ENCODE assay signal across 8 cellular contexts in genomic region chrX:2828404-2829065, GRCh38. TPM values are rescaled to one million over a fixed set of nuclear protein-coding genes. Genes with fewer than 3 reads are reported as not detected.
DNase-seq lines count a peak whose midpoint lies in the region; ATAC-seq, FAIRE-seq and TF ChIP-seq lines count a peak whose summit lies in the region.

GYG2 (plus strand) TSS chrX:2828930; CDS start chrX:2830189, 1,259 bp downstream.

- H3K9me3 ChIP-seq in SJCRH30 (replicated peaks), result no peaks in the 10 kb centered on the region

- peaks cover 14 to 31% (median 23%) of the 10 kb centered on the region in 3 donors for H3K27me3 Mint-ChIP-seq in CD14-positive monocyte (ENCODE audit: low read depth in 3 of 3)
- peaks cover 0 to 31% of the 10 kb centered on the region in 2 donors for H3K27me3 Mint-ChIP-seq in effector memory CD8-positive, alpha-beta T cell

- H3K36me3 ChIP-seq in SJCRH30, result no peaks in the 10 kb centered on the region

- TF ChIP-seq CTCF in CD14-positive monocyte (IDR thresholded peaks at IDR 0.05), result no peak
- no peak for TF ChIP-seq CTCF in fibroblast of the aortic adventitia (IDR thresholded peaks at IDR 0.05; ENCODE audit: insufficient read depth, low read length)
- TF ChIP-seq CTCF in omental fat pad (IDR thresholded peaks at IDR 0.05), result no peak

- intact Hi-C loops in CD14-positive monocyte (cut with micrococcal nuclease), result no loop called here

- no peak within 1 kb of the TSS for H3K27ac ChIP-seq in SJCRH30

- peak; percentile 3 for ATAC-seq in omental fat pad (ENCODE audit: low FRiP score)
- ATAC-seq in effector memory CD8-positive, alpha-beta T cell (replicated peaks), result no peak

- no peaks in the 10 kb centered on the region for H3K27me3 ChIP-seq in SJCRH30

- no peak within 1 kb of the TSS for H3K27ac Mint-ChIP-seq in CD14-positive monocyte
- H3K27ac Mint-ChIP-seq in effector memory CD8-positive, alpha-beta T cell, result no peak within 1 kb of the TSS

- no peak for FAIRE-seq in urothelium cell line (lab: Jason Lieb, UNC)

- DNase-seq in CD14-positive monocyte (ENCODE audit: low spot score) (no peak), SJCRH30 (peak; percentile 54 to 58), fibroblast of the aortic adventitia (ENCODE audit: low read depth) (peak; percentile 22), omental fat pad (ENCODE audit: low spot score) (no peak), UCSD-AML1 (lab: John Stamatoyannopoulos, UW; ENCODE audit: unreplicated experiment) (no peak), midbrain (lab: John Stamatoyannopoulos, UW) (no peak), urothelium cell line (ENCODE audit: low spot score) (no peak)
- no peak for DNase-seq in effector memory CD8-positive, alpha-beta T cell

- no peaks in the 10 kb centered on the region for H3K4me1 ChIP-seq in SJCRH30

- H3K9me3 Mint-ChIP-seq in CD14-positive monocyte, result no peaks in the 10 kb centered on the region
- H3K9me3 Mint-ChIP-seq in effector memory CD8-positive, alpha-beta T cell, result no peaks in the 10 kb centered on the region

- H3K4me1 Mint-ChIP-seq in CD14-positive monocyte, result no peaks in the 10 kb centered on the region
- no peaks in the 10 kb centered on the region for H3K4me1 Mint-ChIP-seq in effector memory CD8-positive, alpha-beta T cell (ENCODE audit: low read depth in 2 of 2)

- H3K36me3 Mint-ChIP-seq in CD14-positive monocyte, result no peaks in the 10 kb centered on the region
- no peaks in the 10 kb centered on the region for H3K36me3 Mint-ChIP-seq in effector memory CD8-positive, alpha-beta T cell (ENCODE audit: insufficient read depth)

- H3K4me3 ChIP-seq in SJCRH30 (peak within 1 kb of the TSS; percentile 59), fibroblast of the aortic adventitia (ENCODE audit: low read depth, low read length) (peak within 1 kb of the TSS; percentile 61)

- H3K4me3 Mint-ChIP-seq in CD14-positive monocyte, result peak within 1 kb of the TSS; percentile 30 to 43
- H3K4me3 Mint-ChIP-seq in effector memory CD8-positive, alpha-beta T cell, result no peak within 1 kb of the TSS

RNA-seq across cellular contexts. Expression of gene GYG2, which starts in this region (rescaled TPM):
- polyA plus RNA-seq in CD14-positive monocyte, result not detected
- total RNA-seq in SJCRH30 (2014; rRNA removed; shearing (Covaris generic)), result 13.7 and 14.4 TPM in 2 replicates
- total RNA-seq in fibroblast of the aortic adventitia (ENCODE audit: low replicate concordance), result 1.1 and 4.3 TPM in 2 replicates
- total RNA-seq in omental fat pad, result 100 to 1,000 TPM in 2 of 4 donors, 10 to 100 TPM in 2; 29.6 to 487 (median 115) TPM

Comparison
In these comparisons a context has a peak if more than half of its experiments do, and no peak if none do; other contexts are left out.
1. DNase-seq: peak in SJCRH30 (2 of 2) and fibroblast of the aortic adventitia (single experiment); none in CD14-positive monocyte (single experiment), omental fat pad (single experiment), UCSD-AML1 (single experiment), midbrain (single experiment), urothelium cell line (single experiment) and effector memory CD8-positive, alpha-beta T cell (0 of 3).
2. H3K4me3 Mint-ChIP-seq: peak in CD14-positive monocyte (2 of 2); none in effector memory CD8-positive, alpha-beta T cell (0 of 2).